28 cellular contexts compared by ENCODE assay signal in the genomic region with DNA sequence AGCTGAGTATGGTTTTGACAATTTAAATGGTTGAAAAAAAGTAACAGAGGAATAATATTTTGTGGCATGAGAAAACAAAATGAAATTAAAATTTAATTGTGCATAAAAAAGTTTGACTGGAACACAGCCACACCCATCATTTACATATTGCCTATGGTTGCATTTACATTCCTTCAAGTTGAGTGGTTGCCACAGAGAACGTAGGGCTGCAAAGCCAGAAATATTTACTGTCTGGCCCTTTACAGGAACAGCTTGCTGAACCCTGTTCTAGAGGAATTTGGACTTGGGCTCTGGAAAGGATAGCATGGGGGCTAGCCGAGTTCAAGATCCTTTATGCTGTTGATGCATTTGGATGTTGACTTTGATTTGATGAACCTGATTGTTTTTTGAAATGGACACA.
A peak's percentile ranks its signal among the peaks of the same experiment; 100 is the strongest.
DNase-seq lines count a peak whose midpoint lies in the region; ATAC-seq and TF ChIP-seq lines count a peak whose summit lies in the region.
"Had no signal": no experiment of that assay in that cellular context is flagged by ENCODE, and none has a peak within 500 bp of the region (broad histone marks: within the 10 kb centered on the region; RNA-seq: fewer than 3 reads in every experiment).

No MANE protein-coding gene starts in this region.

- no peaks in the 10 kb centered on the region for H3K79me2 ChIP-seq in H9 (ENCODE audit: insufficient read depth, low read length)

- H2BK12ac ChIP-seq in H9 (ENCODE audit: insufficient read length, low read depth, low read length) = no peak overlapping the region

- no peak overlapping the region for H4K91ac ChIP-seq in H9 (ENCODE audit: insufficient read length, low read depth, low read length)

- 59 to 67% (median 61%) methylated on average over 2 of the region's 2 CpGs for WGBS in ovary, 3 donors
- no CpG with 5 or more reads among the region's 2 CpGs for WGBS in H9 (ENCODE audit: extremely low coverage, insufficient read length, low lambda C conversion rate)

- no peak for TF ChIP-seq POLR2A in ovary (IDR thresholded peaks at IDR 0.05)

- peak overlapping the region; percentile 86 for H3K4me2 ChIP-seq in BLaER1
- no peak overlapping the region for H3K4me2 ChIP-seq in H9 (ENCODE audit: insufficient read depth, insufficient read length, low read length)
- H3K4me2 ChIP-seq: SK-N-SH had no signal

- H3K27me3 ChIP-seq in BLaER1 (no peaks in the 10 kb centered on the region), foreskin keratinocyte (no peaks in the 10 kb centered on the region), ovary (no peaks in the 10 kb centered on the region), H9 (ENCODE audit: insufficient read depth, low read length) (no peaks in the 10 kb centered on the region)
- H3K27me3 ChIP-seq: thyroid gland had no signal

- no peak overlapping the region for H2BK15ac ChIP-seq in H9 (ENCODE audit: low read depth, low read length)

- H3K27ac ChIP-seq in BLaER1 = peak overlapping the region; percentile 80
- no peak overlapping the region for H3K27ac ChIP-seq in SK-N-MC
- H3K27ac ChIP-seq in epithelial cell of prostate = peak overlapping the region; percentile 85
- H3K27ac ChIP-seq in foreskin keratinocyte = no peak overlapping the region
- H3K27ac ChIP-seq in ovary = no peak overlapping the region
- H3K27ac ChIP-seq in H9 (ENCODE audit: insufficient read length, low read depth, low read length) = no peak overlapping the region
- H3K27ac ChIP-seq: stomach, thyroid gland had no signal

- H2BK120ac ChIP-seq in H9 (ENCODE audit: low read depth, low read length, poor library complexity, severe bottlenecking) = no peak overlapping the region

- H2BK20ac ChIP-seq in H9 (ENCODE audit: low read depth, low read length, poor library complexity, severe bottlenecking) = no peak overlapping the region

- ATAC-seq in foreskin keratinocyte (peak; percentile 62), GM21576 (IDR thresholded peaks at IDR 0.05; ENCODE audit: unreplicated experiment) (no peak)
- ATAC-seq: activated CD8-positive, alpha-beta T cell treated with anti-CD3 and anti-CD28 coated beads for 36 hours; activated naive CD4-positive, alpha-beta T cell treated with anti-CD3 and anti-CD28 coated beads, Interleukin-2, amount 50 U/mL, for 72 hours; HCT116; K562; natural killer cell had no signal

- H3K36me3 Mint-ChIP-seq in H9 (ENCODE audit: insufficient read depth in 1 of 3, low read depth in 3 of 3) = no peaks in the 10 kb centered on the region
- H3K36me3 Mint-ChIP-seq: activated naive CD4-positive, alpha-beta T cell treated with anti-CD3 and anti-CD28 coated beads, Interleukin-2, amount 50 U/mL, for 72 hours; natural killer cell had no signal

- no peak overlapping the region for H3K23ac ChIP-seq in H9 (ENCODE audit: insufficient read length, low read depth, low read length)

- H3K27me3 Mint-ChIP-seq in H9 (ENCODE audit: low read depth) = no peaks in the 10 kb centered on the region; the same call in 1 of the 2 replicates

- no peaks in the 10 kb centered on the region for H3K79me1 ChIP-seq in H9 (ENCODE audit: insufficient read depth, low read depth, low read length, poor library complexity, severe bottlenecking)

- H3K27ac Mint-ChIP-seq in H9 = no peak overlapping the region
- H3K27ac Mint-ChIP-seq: activated CD8-positive, alpha-beta T cell treated with anti-CD3 and anti-CD28 coated beads for 36 hours; activated naive CD4-positive, alpha-beta T cell treated with anti-CD3 and anti-CD28 coated beads, Interleukin-2, amount 50 U/mL, for 72 hours; activated T-helper 2 cell treated with anti-CD3 and anti-CD28 coated beads, Interferon-gamma antibody, Interleukin-2, Interleukin-4, amounts not matched to agents 10 μg/mL and 5 μg/mL and 100 μg/mL, durations not matched to agents 14 hours and 24 hours and 36 hours; natural killer cell had no signal

- no peak overlapping the region for H2BK5ac ChIP-seq in H9 (ENCODE audit: insufficient read length, low read length)

- H3K4me1 ChIP-seq in BLaER1 (peaks cover 76% of the 10 kb centered on the region), foreskin keratinocyte (peaks cover 35% of the 10 kb centered on the region), ovary (ENCODE audit: insufficient read depth) (peaks cover 6% of the 10 kb centered on the region), H9 (ENCODE audit: insufficient read depth, low read length) (no peaks in the 10 kb centered on the region)
- H3K4me1 ChIP-seq: Caco-2, thyroid gland had no signal

- H3K4me3 Mint-ChIP-seq in H9 = no peak overlapping the region
- H3K4me3 Mint-ChIP-seq: activated CD8-positive, alpha-beta T cell treated with anti-CD3 and anti-CD28 coated beads for 36 hours; natural killer cell had no signal

- DNase-seq in SK-N-MC (ENCODE audit: low read depth, low spot score) (no peak), epithelial cell of prostate (ENCODE audit: low read depth, low spot score) (no peak), foreskin keratinocyte (peak; percentile 42 to 74), ovary (no peak), H9 (no peak), COLO668 (lab: John Stamatoyannopoulos, UW; ENCODE audit: unreplicated experiment) (no peak)
- DNase-seq: ACHN; activated CD8-positive, alpha-beta T cell treated with anti-CD3 and anti-CD28 coated beads for 36 hours; anterior cingulate cortex; C1 segment of cervical spinal cord; Caco-2; GF-D8; natural killer cell; NCI-H1105 treated with DMSO at 0.1 percent for 48 hours; NCI-H2029; NCI-H2227 treated with DMSO at 0.1 percent for 48 hours; NCI-H69; SK-N-SH; stimulated activated CD8-positive, alpha-beta memory T cell treated with anti-CD3 and anti-CD28 coated beads, Interleukin-4, amount 100 ng/mL, for 48 hours; stomach; T-helper 2 cell; thyroid gland had no signal

- H3T11ph ChIP-seq in H9 (ENCODE audit: low read length) = no peak overlapping the region

- TF ChIP-seq EP300 in ovary (IDR thresholded peaks at IDR 0.05) = no peak

- H3K9ac ChIP-seq in BLaER1 (no peak overlapping the region), SK-N-MC (ENCODE audit: insufficient read length) (no peak overlapping the region), H9 (ENCODE audit: extremely low read depth, insufficient read length, low read length) (no peak overlapping the region)
- H3K9ac ChIP-seq: SK-N-SH had no signal

- H3K18ac ChIP-seq in H9 (ENCODE audit: insufficient read length, low read depth, low read length) = no peak overlapping the region

- H4K5ac ChIP-seq in H9 (ENCODE audit: insufficient read length, low read depth, low read length) = no peak overlapping the region

- H3K14ac ChIP-seq in H9 (ENCODE audit: insufficient read depth, low read length) = no peak overlapping the region

- intact Hi-C loops in ovary (cut with DNase I) = no loop called here

- no peak overlapping the region for H3K4ac ChIP-seq in H9 (ENCODE audit: low read depth, low read length)

- H4K20me1 ChIP-seq in BLaER1 (no peaks in the 10 kb centered on the region), H9 (ENCODE audit: control insufficient read depth, insufficient read depth, insufficient read length) (no peaks in the 10 kb centered on the region)

- TF ChIP-seq CTCF in foreskin keratinocyte (conservative IDR thresholded peaks at IDR 0.05) (no peak), ovary (IDR thresholded peaks at IDR 0.05) (no peak), H9 (conservative IDR thresholded peaks at IDR 0.05) (no peak)

- no peaks in the 10 kb centered on the region for H3K36me3 ChIP-seq in BLaER1
- H3K36me3 ChIP-seq in SK-N-MC (ENCODE audit: insufficient read depth, low read length) = no peaks in the 10 kb centered on the region
- no peaks in the 10 kb centered on the region for H3K36me3 ChIP-seq in ovary
- H3K36me3 ChIP-seq: stomach, thyroid gland had no signal

- H3K4me3 ChIP-seq in BLaER1 = no peak overlapping the region
- peak overlapping the region; percentile 17; the same call in 1 of the 2 replicates for H3K4me3 ChIP-seq in SK-N-MC
- no peak overlapping the region for H3K4me3 ChIP-seq in ovary
- H3K4me3 ChIP-seq: K562, stomach, thyroid gland had no signal

- H2AK5ac ChIP-seq in H9 (ENCODE audit: insufficient read length, low read length) = no peak overlapping the region

- H3K4me1 Mint-ChIP-seq in H9 = peaks cover 3 to 7% of the 10 kb centered on the region in 2 experiments; a peak in 3 of 4 replicates

- no peaks in the 10 kb centered on the region for H3K9me3 Mint-ChIP-seq in H9
- H3K9me3 Mint-ChIP-seq: activated CD8-positive, alpha-beta T cell treated with anti-CD3 and anti-CD28 coated beads for 36 hours; activated naive CD4-positive, alpha-beta T cell treated with anti-CD3 and anti-CD28 coated beads, Interleukin-2, amount 50 U/mL, for 72 hours; activated T-helper 2 cell treated with anti-CD3 and anti-CD28 coated beads, Interferon-gamma antibody, Interleukin-2, Interleukin-4, amounts not matched to agents 10 μg/mL and 5 μg/mL and 100 μg/mL, durations not matched to agents 14 hours and 24 hours and 36 hours; natural killer cell had no signal

- H3K9me3 ChIP-seq in BLaER1 (no peaks in the 10 kb centered on the region), SK-N-MC (ENCODE audit: low read depth, low read length) (no peaks in the 10 kb centered on the region), ovary (no peaks in the 10 kb centered on the region), H9 (ENCODE audit: control insufficient read depth, low read depth, low read length) (no peaks in the 10 kb centered on the region)
- H3K9me3 ChIP-seq: Caco-2, SK-N-SH, stomach, thyroid gland had no signal

- no peak overlapping the region for H4K8ac ChIP-seq in H9 (replicated peaks; ENCODE audit: insufficient read length, low read depth, low read length)

- H2AFZ ChIP-seq in H9 (ENCODE audit: low read length) = no peak overlapping the region

- no peak overlapping the region for H3K56ac ChIP-seq in H9 (ENCODE audit: insufficient read length, low read depth, low read length)

- H3K23me2 ChIP-seq in H9 (ENCODE audit: insufficient read length, low read depth, low read length, poor library complexity, severe bottlenecking) = no peaks in the 10 kb centered on the region

Comparison
In these comparisons a context has a peak if more than half of its experiments do, and no peak if none do; other contexts are left out.
1. H3K27ac ChIP-seq: peak in BLaER1 (single experiment) and epithelial cell of prostate (single experiment); none in SK-N-MC (single experiment), foreskin keratinocyte (single experiment), ovary (0 of 2) and H9 (single experiment).
2. DNase-seq: peak in foreskin keratinocyte (2 of 2); none in SK-N-MC (single experiment), epithelial cell of prostate (single experiment), ovary (0 of 5), H9 (single experiment) and COLO668 (single experiment).